ENCODE assay signal across 8 cellular contexts in genomic region chr6:148947621-148948444, GRCh38.
A peak's percentile ranks its signal among the peaks of the same experiment; 100 is the strongest.
DNase-seq lines count a peak whose midpoint lies in the region; ATAC-seq and TF ChIP-seq lines count a peak whose summit lies in the region.

No MANE protein-coding gene starts in this region.

- peak; percentile 76 for DNase-seq in EL
- peak; percentile 86 for DNase-seq in NCI-H146 treated with DMSO at 0.1 percent for 48 hours (lab: John Stamatoyannopoulos, UW; ENCODE audit: unreplicated experiment)
- peak; percentile 46 to 72 (median 66) for DNase-seq in T-helper 2 cell
- DNase-seq in anterior cingulate cortex (lab: John Stamatoyannopoulos, UW): peak in 57 of 58 donors; percentile 7 to 90 (median 68)
- peak; percentile 71 to 76 for DNase-seq in hippocampal formation (lab: John Stamatoyannopoulos, UW)
- peak; percentile 36 to 66 for DNase-seq in gastrocnemius medialis

- peak; percentile 66 for TF ChIP-seq CTCF in HEK293 (tag by site-specific recombination; IDR thresholded peaks at IDR 0.05)
- TF ChIP-seq CTCF in gastrocnemius medialis (IDR thresholded peaks at IDR 0.05 in 4 of 5, conservative IDR thresholded peaks at IDR 0.05 in 1 of 5): peak; percentile 57 to 88 (median 79)

- intact Hi-C loops in gastrocnemius medialis (cut with DNase I; ENCODE audit: low total_unique reads): loop anchor here (1.0 kb wide), 2 partner anchors 202 to 370 kb away; no protein-coding TSS in a partner anchor

- peak; percentile 83 for ATAC-seq in gastrocnemius medialis
- ATAC-seq in GM18520 (IDR thresholded peaks at IDR 0.05; ENCODE audit: unreplicated experiment): no peak

- no peaks in the 10 kb centered on the region for H3K27me3 ChIP-seq in gastrocnemius medialis

- TF ChIP-seq POLR2A in gastrocnemius medialis (IDR thresholded peaks at IDR 0.05): no peak

- H3K4me3 ChIP-seq in HEK293 (ENCODE audit: low read depth, low read length) (no peak overlapping the region), gastrocnemius medialis (no peak overlapping the region)

- CTCF ChIA-PET in HEK293 (lab: Yijun Ruan, JAX): interaction anchor here (0.5 to 2.4 kb wide), 23 partner anchors 9 to 437 kb away, joined by 3 to 27 read pairs (median 3); no protein-coding TSS in a partner anchor

- in situ Hi-C loops in gastrocnemius medialis (cut with MboI; ENCODE audit: low sequenced_read_pairs in 4 of 4): loop anchor here in 1 of 4 donors (10.0 kb wide), 1 partner anchor 203 kb away; the partner anchor contains the start of gene UST

- H3K4me1 ChIP-seq in HEK293 (ENCODE audit: control insufficient read depth, insufficient read depth, low read length): peaks cover 11% of the 10 kb centered on the region
- H3K4me1 ChIP-seq in gastrocnemius medialis: no peaks in the 10 kb centered on the region

- POLR2A ChIA-PET in HEK293 (lab: Yijun Ruan, JAX): no interaction called here

- H3K36me3 ChIP-seq in HEK293 (ENCODE audit: control insufficient read depth in 2 of 2, insufficient read depth in 1 of 2, low read length in 2 of 2): no peaks in the 10 kb centered on the region
- H3K36me3 ChIP-seq in gastrocnemius medialis: no peaks in the 10 kb centered on the region

- H3K9me3 ChIP-seq in HEK293 (ENCODE audit: control insufficient read depth, insufficient read depth, low read depth, low read length) (no peaks in the 10 kb centered on the region), gastrocnemius medialis (no peaks in the 10 kb centered on the region)

- H3K27ac ChIP-seq in HEK293 (ENCODE audit: extremely low read depth, low read depth, low read length) (no peak overlapping the region), gastrocnemius medialis (no peak overlapping the region)

TF ChIP-seq in HEK293, 187 proteins besides CTCF, POLR2A, EP300 and RAD21:
- TF ChIP-seq ZFP41 (tag by site-specific recombination; IDR thresholded peaks at IDR 0.05; ENCODE audit: borderline replicate concordance) (no peak), ZSCAN30 (tag by site-specific recombination; IDR thresholded peaks at IDR 0.05) (peak; percentile 60; the same call in 1 of the 2 replicates), ZNF654 (tag by site-specific recombination; IDR thresholded peaks at IDR 0.05; ENCODE audit: low read depth) (peak; percentile 64), ZNF558 (tag by site-specific recombination; IDR thresholded peaks at IDR 0.05) (peak; percentile 22; the same call in 1 of the 2 replicates), ZNF211 (tag by site-specific recombination; IDR thresholded peaks at IDR 0.05; ENCODE audit: low read depth) (no peak), IKZF3 (tag by site-specific recombination; IDR thresholded peaks at IDR 0.05) (peak; percentile 53), ZNF660 (tag by site-specific recombination; IDR thresholded peaks at IDR 0.05) (peak; percentile 78; the same call in 1 of the 2 replicates), ZNF366 (tag by site-specific recombination; conservative IDR thresholded peaks at IDR 0.05) (no peak), TRIM28 (IDR thresholded peaks at IDR 0.05; ENCODE audit: borderline replicate concordance, low read length) (peak; percentile 86), ZIC2 (tag by site-specific recombination; IDR thresholded peaks at IDR 0.05) (peak; percentile 49)
- TF ChIP-seq, protein P1, sequence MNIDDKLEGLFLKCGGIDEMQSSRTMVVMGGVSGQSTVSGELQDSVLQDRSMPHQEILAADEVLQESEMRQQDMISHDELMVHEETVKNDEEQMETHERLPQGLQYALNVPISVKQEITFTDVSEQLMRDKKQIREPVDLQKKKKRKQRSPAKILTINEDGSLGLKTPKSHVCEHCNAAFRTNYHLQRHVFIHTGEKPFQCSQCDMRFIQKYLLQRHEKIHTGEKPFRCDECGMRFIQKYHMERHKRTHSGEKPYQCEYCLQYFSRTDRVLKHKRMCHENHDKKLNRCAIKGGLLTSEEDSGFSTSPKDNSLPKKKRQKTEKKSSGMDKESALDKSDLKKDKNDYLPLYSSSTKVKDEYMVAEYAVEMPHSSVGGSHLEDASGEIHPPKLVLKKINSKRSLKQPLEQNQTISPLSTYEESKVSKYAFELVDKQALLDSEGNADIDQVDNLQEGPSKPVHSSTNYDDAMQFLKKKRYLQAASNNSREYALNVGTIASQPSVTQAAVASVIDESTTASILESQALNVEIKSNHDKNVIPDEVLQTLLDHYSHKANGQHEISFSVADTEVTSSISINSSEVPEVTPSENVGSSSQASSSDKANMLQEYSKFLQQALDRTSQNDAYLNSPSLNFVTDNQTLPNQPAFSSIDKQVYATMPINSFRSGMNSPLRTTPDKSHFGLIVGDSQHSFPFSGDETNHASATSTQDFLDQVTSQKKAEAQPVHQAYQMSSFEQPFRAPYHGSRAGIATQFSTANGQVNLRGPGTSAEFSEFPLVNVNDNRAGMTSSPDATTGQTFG (tag by site-specific recombination; IDR thresholded peaks at IDR 0.05; ENCODE audit: borderline replicate concordance): no peak
